In the genomic region with DNA sequence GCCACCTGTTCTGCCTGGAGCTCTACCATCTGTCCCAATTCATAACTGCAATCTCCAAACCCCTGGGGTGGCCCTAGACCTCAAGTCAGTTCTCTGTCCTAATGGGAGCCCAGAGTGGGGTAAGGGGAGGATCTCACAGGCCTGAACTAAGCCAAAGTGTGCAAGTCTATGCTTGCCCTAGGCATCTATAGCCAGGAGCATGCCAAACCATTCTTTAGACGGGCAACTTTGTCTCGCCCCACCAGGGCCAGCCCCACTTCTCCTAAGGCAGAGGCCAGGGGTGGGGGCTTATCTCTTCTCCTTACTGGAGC, we compare ENCODE assay signal across 15 cellular contexts. TPM values are rescaled to one million over a fixed set of nuclear protein-coding genes. Genes with fewer than 3 reads are reported as not detected.
DNase-seq lines count a peak whose midpoint lies in the region; ATAC-seq, FAIRE-seq and TF ChIP-seq lines count a peak whose summit lies in the region.
"Had no signal": no experiment of that assay in that cellular context is flagged by ENCODE, and none has a peak within 500 bp of the region (broad histone marks: within the 10 kb centered on the region; RNA-seq: fewer than 3 reads in every experiment).

No MANE protein-coding gene starts in this region.

- no peak overlapping the region for H3K9ac ChIP-seq in K562 (ENCODE audit: insufficient read depth in 1 of 2, low read depth in 2 of 2, low read length in 2 of 2)

- peaks cover 55% of the 10 kb centered on the region for H3K27me3 Mint-ChIP-seq in type B pancreatic cell

- no peaks in the 10 kb centered on the region for H3K9me3 ChIP-seq in cardiac muscle cell (ENCODE audit: low read depth)
- no peaks in the 10 kb centered on the region for H3K9me3 ChIP-seq in K562 (replicated peaks; ENCODE audit: control insufficient read depth, insufficient read depth, low read depth, low read length)
- H3K9me3 ChIP-seq in HAP-1: no peaks in the 10 kb centered on the region
- H3K9me3 ChIP-seq: transverse colon had no signal

- H3K27ac Mint-ChIP-seq in type B pancreatic cell: no peak overlapping the region
- H3K27ac Mint-ChIP-seq: activated naive CD8-positive, alpha-beta T cell; H9 had no signal

- H3K27me3 ChIP-seq in cardiac muscle cell (peaks cover 46% of the 10 kb centered on the region), K562 (ENCODE audit: control insufficient read depth in 2 of 2, insufficient read depth in 2 of 2, low read length in 2 of 2) (peaks cover 0 to 10% of the 10 kb centered on the region in 2 experiments; a peak in 2 of 5 replicates), HAP-1 (ENCODE audit: low read depth) (no peaks in the 10 kb centered on the region)

- 0% methylated on average over 2 of the region's 2 CpGs for WGBS in K562 (ENCODE audit: insufficient coverage, low coverage, missing lambda C conversion rate)

- POLR2A ChIA-PET in K562 (lab: Yijun Ruan, JAX): interaction anchor here (0.9 to 1.2 kb wide), 4 partner anchors 9 to 475 kb away, joined by 3 to 5 read pairs (median 3); no protein-coding TSS in a partner anchor

- no peak overlapping the region for H2AFZ ChIP-seq in K562 (ENCODE audit: low read depth, low read length)

- no peak for TF ChIP-seq EP300 in K562 (IDR thresholded peaks at IDR 0.05; ENCODE audit: low read length)

- intact Hi-C loops in cardiac septum (cut with DNase I): no loop called here
- intact Hi-C loops in K562 (cut with micrococcal nuclease): loop anchor here (1.0 to 10.0 kb wide), 6 partner anchors 55 to 586 kb away; no protein-coding TSS in a partner anchor

- H3K4me2 ChIP-seq in K562 (ENCODE audit: insufficient read depth, low read length): no peak overlapping the region

- TF ChIP-seq RAD21 in K562 (CRISPR knock-in tag; conservative IDR thresholded peaks at IDR 0.05 in 1 of 2, IDR thresholded peaks at IDR 0.05 in 1 of 2): no peak

- H3K9me3 Mint-ChIP-seq in type B pancreatic cell: no peaks in the 10 kb centered on the region
- H3K9me3 Mint-ChIP-seq: effector memory CD8-positive, alpha-beta T cell; H9 had no signal

- no peak overlapping the region for H3K4me3 ChIP-seq in cardiac muscle cell
- no peak overlapping the region for H3K4me3 ChIP-seq in K562
- no peak overlapping the region for H3K4me3 ChIP-seq in HAP-1
- H3K4me3 ChIP-seq: skin epidermis, transverse colon had no signal

- peaks cover 7% of the 10 kb centered on the region for H3K4me1 Mint-ChIP-seq in type B pancreatic cell (ENCODE audit: unreplicated experiment)

- CTCF ChIA-PET in K562 (lab: Yijun Ruan, JAX; ENCODE audit: low intra/inter-chr PET ratio): interaction anchor here (0.7 to 2.8 kb wide), 4 partner anchors 197 to 583 kb away, joined by 3 to 28 read pairs (median 5); no protein-coding TSS in a partner anchor

- BruUV-seq in K562 (replicated peaks; lab: Mats Ljungman, UMichigan): no TSS peak

- no peaks in the 10 kb centered on the region for H3K79me2 ChIP-seq in K562 (ENCODE audit: control insufficient read depth, insufficient read depth, low read length)

- H3K36me3 Mint-ChIP-seq in type B pancreatic cell: no peaks in the 10 kb centered on the region
- H3K36me3 Mint-ChIP-seq: activated naive CD8-positive, alpha-beta T cell had no signal

- H3K27ac ChIP-seq in cardiac muscle cell (no peak overlapping the region), K562 (ENCODE audit: extremely low read depth, low read depth, low read length) (no peak overlapping the region)
- H3K27ac ChIP-seq: skin epidermis, transverse colon had no signal

- H3K9me1 ChIP-seq in K562 (ENCODE audit: control insufficient read depth, insufficient read depth, low read length): no peaks in the 10 kb centered on the region

- FAIRE-seq in K562 (lab: Jason Lieb, UNC): no peak

- H3K4me3 Mint-ChIP-seq in type B pancreatic cell: no peak overlapping the region
- H3K4me3 Mint-ChIP-seq: effector memory CD8-positive, alpha-beta T cell had no signal

- peak; percentile 3 for TF ChIP-seq CTCF in cardiac muscle cell (IDR thresholded peaks at IDR 0.05; ENCODE audit: low read depth, low read length)
- 0 out of 6 replicates have a peak, but pooled peaks of 1 of the 3 experiments have one; percentile 5 for TF ChIP-seq CTCF in K562 (IDR thresholded peaks at IDR 0.05 in 2 of 3, conservative IDR thresholded peaks at IDR 0.05 in 1 of 3; ENCODE audit: insufficient read depth in 2 of 3, low read depth in 1 of 3, low read length in 3 of 3)
- peak; percentile 35 for TF ChIP-seq CTCF in type B pancreatic cell (conservative IDR thresholded peaks at IDR 0.05)

- DNase-seq in cardiac muscle cell (ENCODE audit: low read depth in 1 of 2, low spot score in 1 of 2): no peak
- no peak for DNase-seq in cardiac septum (ENCODE audit: low spot score)
- no peak for DNase-seq in K562 (ENCODE audit: extremely low read depth in 1 of 4, low spot score in 3 of 4)
- no peak for DNase-seq in type B pancreatic cell (ENCODE audit: extremely low spot score, unreplicated experiment)
- no peak for DNase-seq in HAP-1 (ENCODE audit: low spot score in 2 of 2)
- no peak for DNase-seq in NCI-H774 (lab: John Stamatoyannopoulos, UW)

- in situ Hi-C loops in K562 (cut with MboI) (loop anchor here (25.0 kb wide), 1 partner anchor 571 kb away; no protein-coding TSS in a partner anchor), HAP-1 (cut with MboI; ENCODE audit: low sequenced_read_pairs) (loop anchor here (5.0 kb wide), 2 partner anchors 416 to 586 kb away; no protein-coding TSS in a partner anchor)

- H3K36me3 ChIP-seq in cardiac muscle cell (no peaks in the 10 kb centered on the region), K562 (ENCODE audit: control insufficient read depth, insufficient read depth, low read length) (no peaks in the 10 kb centered on the region), HAP-1 (replicated peaks) (no peaks in the 10 kb centered on the region)
- H3K36me3 ChIP-seq: transverse colon had no signal

- ATAC-seq in HG03159 (IDR thresholded peaks at IDR 0.05; ENCODE audit: unreplicated experiment) (peak; percentile 16), K562 (peak; percentile 9), HG03280 (IDR thresholded peaks at IDR 0.05; ENCODE audit: unreplicated experiment) (no peak)

- H4K20me1 ChIP-seq in K562 (replicated peaks; ENCODE audit: control insufficient read depth, insufficient read depth, low read length): peaks cover 15% of the 10 kb centered on the region; the same call in 1 of the 2 replicates

- TF ChIP-seq POLR2A in K562 (conservative IDR thresholded peaks at IDR 0.05): no peak

- H3K4me1 ChIP-seq in cardiac muscle cell (ENCODE audit: low read depth) (no peaks in the 10 kb centered on the region), K562 (replicated peaks in 1 of 2; ENCODE audit: control insufficient read depth in 2 of 2, insufficient read depth in 2 of 2, low read length in 2 of 2) (peaks cover 8 to 18% of the 10 kb centered on the region in 2 experiments; a peak in 4 of 5 replicates), HAP-1 (no peaks in the 10 kb centered on the region)

RNA-seq across cellular contexts. Expression of a gene that starts 3.3 kb away (rescaled TPM):
- total RNA-seq in cardiac muscle cell (0.18 and 0.56 TPM in 2 replicates), cardiac septum (4.5 TPM), K562 (2014; rRNA removed) (0.50 and 0.73 TPM in 2 replicates), K562 (2014; rRNA removed; fragmentation: Illumina TruSeq; extraction: Trizol) (0.62 and 1.0 TPM in 2 replicates), K562 (2015; rRNA removed; fragmentation: Illumina TruSeq; extraction: Trizol) (0.60 and 0.69 TPM in 2 replicates), K562 (2021) (1.5 and 1.6 TPM in 2 replicates), type B pancreatic cell (ENCODE audit: low replicate concordance) (0.97 and 2.8 TPM in 2 replicates)
- polyA plus RNA-seq in cardiac muscle cell (0.48 TPM in 1 of 2 replicates, not detected in the other), K562 (2011; rRNA removed) (1.0 and 1.2 TPM in 2 replicates), K562 (2014; fragmentation: Illumina TruSeq; extraction: Trizol) (0.82 and 1.00 TPM in 2 replicates), K562 (2014; fragmentation: Nextera tagmentation; extraction: Ambion mirVana) (under 1 TPM; 0.62 to 0.75 TPM), K562 (2014; rRNA removed) (0.62 and 0.69 TPM in 2 replicates)
- 3.9 and 10.0 TPM in 2 replicates for total RNA-seq in K562 (2011; cell fraction: chromatin; rRNA removed; ENCODE audit: low replicate concordance)
- total RNA-seq in K562 (2011; cell fraction: nucleolus; rRNA removed): 3.8 and 4.5 TPM in 2 replicates
- total RNA-seq in K562 (2011; cell fraction: nucleoplasm; rRNA removed): 5.1 and 6.0 TPM in 2 replicates
- polyA plus RNA-seq in K562 (2011; cell fraction: cytosol; rRNA removed): 0.47 and 0.69 TPM in 2 replicates
- 4.9 and 7.1 TPM in 2 replicates for polyA plus RNA-seq in K562 (2011; cell fraction: nucleus; rRNA removed)
- polyA plus RNA-seq in K562 (2012): 0.65 and 1.1 TPM in 2 replicates
- polyA minus RNA-seq in K562 (2011; rRNA and poly(A)+ RNA removed): 0.45 and 0.95 TPM in 2 replicates
- polyA minus RNA-seq in K562 (2011; cell fraction: cytosol; rRNA and poly(A)+ RNA removed): 0.95 TPM in 1 of 2 replicates, not detected in the other
- 1.9 and 2.3 TPM in 2 replicates for polyA minus RNA-seq in K562 (2011; cell fraction: nucleus; rRNA and poly(A)+ RNA removed)
- total RNA-seq: glomerular endothelial cell had no signal

RNA-seq across cellular contexts. Expression of a gene that starts 52.3 kb away (rescaled TPM):
- total RNA-seq in cardiac muscle cell: not detected in 2 replicates
- polyA plus RNA-seq in cardiac muscle cell: not detected in 2 replicates
- total RNA-seq in cardiac septum: not detected
- total RNA-seq in K562 (2011; cell fraction: chromatin; rRNA removed; ENCODE audit: low replicate concordance): not detected in 2 replicates
- total RNA-seq in K562 (2011; cell fraction: nucleolus; rRNA removed): not detected in 2 replicates
- total RNA-seq in K562 (2011; cell fraction: nucleoplasm; rRNA removed): not detected in 2 replicates
- not detected in 2 replicates for total RNA-seq in K562 (2014; rRNA removed)
- not detected in 2 replicates for total RNA-seq in K562 (2014; rRNA removed; fragmentation: Illumina TruSeq; extraction: Trizol)
- total RNA-seq in K562 (2015; rRNA removed; fragmentation: Illumina TruSeq; extraction: Trizol): not detected in 2 replicates
- not detected in 2 replicates for total RNA-seq in K562 (2021)
- not detected in 2 replicates for polyA plus RNA-seq in K562 (2011; rRNA removed)
- polyA plus RNA-seq in K562 (2011; cell fraction: cytosol; rRNA removed): not detected in 2 replicates
- polyA plus RNA-seq in K562 (2011; cell fraction: nucleus; rRNA removed): not detected in 2 replicates
- 0.08 and 0.12 TPM in 2 replicates for polyA plus RNA-seq in K562 (2012)
- not detected in 2 replicates for polyA plus RNA-seq in K562 (2014; fragmentation: Illumina TruSeq; extraction: Trizol)
- polyA plus RNA-seq in K562 (2014; fragmentation: Nextera tagmentation; extraction: Ambion mirVana): not detected
- not detected in 2 replicates for polyA plus RNA-seq in K562 (2014; rRNA removed)
- polyA minus RNA-seq in K562 (2011; rRNA and poly(A)+ RNA removed): not detected in 2 replicates
- polyA minus RNA-seq in K562 (2011; cell fraction: cytosol; rRNA and poly(A)+ RNA removed): not detected in 2 replicates
- not detected in 2 replicates for polyA minus RNA-seq in K562 (2011; cell fraction: nucleus; rRNA and poly(A)+ RNA removed)
- total RNA-seq in type B pancreatic cell (ENCODE audit: low replicate concordance): not detected in 2 replicates
- total RNA-seq: glomerular endothelial cell, H9, left lobe of liver, transverse colon had no signal
